1 cellular context compared by ENCODE assay signal in the genomic region with DNA sequence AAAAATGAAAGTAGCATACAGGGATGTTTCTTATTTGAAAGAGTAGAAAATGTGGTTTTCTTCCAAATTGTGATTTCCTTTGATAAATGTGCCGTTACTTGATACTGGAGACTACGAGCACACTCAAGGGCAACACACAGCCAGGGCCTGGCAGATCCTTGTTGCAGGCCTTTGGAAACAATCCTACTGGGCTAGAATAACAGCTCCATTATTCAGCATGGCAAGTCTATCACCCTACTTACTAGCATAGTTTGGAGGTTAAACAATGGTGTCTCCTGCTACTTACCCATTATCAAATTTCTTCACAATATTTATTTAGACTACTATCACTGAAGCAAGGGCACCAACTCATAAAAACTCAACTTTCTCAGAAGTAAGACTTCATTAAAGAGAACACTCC.
TF ChIP-seq lines count a peak whose summit lies in the region.

No MANE protein-coding gene starts in this region.

TF ChIP-seq in GM23338, 12 proteins besides CTCF, POLR2A, EP300 and RAD21 (continued from another document):
- no peak for TF ChIP-seq ZNF462 (CRISPR knock-in tag; IDR thresholded peaks at IDR 0.05)
- TF ChIP-seq JUNB (IDR thresholded peaks at IDR 0.05; ENCODE audit: unreplicated experiment), result no peak
